ENCODE assay signal across 10 cellular contexts in genomic region chr20:37223053-37223452, GRCh38. TPM values are rescaled to one million over a fixed set of nuclear protein-coding genes. Genes with fewer than 3 reads are reported as not detected.
DNase-seq lines count a peak whose midpoint lies in the region; ATAC-seq, FAIRE-seq and TF ChIP-seq lines count a peak whose summit lies in the region.
"Had no signal": no experiment of that assay in that cellular context is flagged by ENCODE, and none has a peak within 500 bp of the region (broad histone marks: within the 10 kb centered on the region; RNA-seq: fewer than 3 reads in every experiment).

No MANE protein-coding gene starts in this region.

- H3K9me3 Mint-ChIP-seq in effector memory CD8-positive, alpha-beta T cell: no peaks in the 10 kb centered on the region

- no peak for TF ChIP-seq POLR2A in GM12891 (IDR thresholded peaks at IDR 0.05; ENCODE audit: low read depth, low read length)

- no peaks in the 10 kb centered on the region for H3K27me3 ChIP-seq in H7 (ENCODE audit: control insufficient read depth, insufficient read depth, low read length)

- no peak overlapping the region for H3K4me3 Mint-ChIP-seq in effector memory CD8-positive, alpha-beta T cell

- peak; percentile 47 for ATAC-seq in effector memory CD8-positive, alpha-beta T cell (replicated peaks)
- ATAC-seq in omental fat pad (ENCODE audit: low FRiP score) (peak; percentile 74), HG03139 (IDR thresholded peaks at IDR 0.05; ENCODE audit: unreplicated experiment) (no peak)
- ATAC-seq: HCT116 had no signal

- FAIRE-seq in GM12891 (lab: Jason Lieb, UNC): peak; percentile 47

- H3K4me1 Mint-ChIP-seq in effector memory CD8-positive, alpha-beta T cell (ENCODE audit: low read depth in 2 of 2): peaks cover 0 to 3% of the 10 kb centered on the region in 2 donors

- H3K4me3 ChIP-seq in H7 (ENCODE audit: insufficient read depth, low read depth, low read length): no peak overlapping the region

- peaks cover 83% of the 10 kb centered on the region for H3K36me3 Mint-ChIP-seq in effector memory CD8-positive, alpha-beta T cell (ENCODE audit: insufficient read depth)

- H3K27me3 Mint-ChIP-seq in effector memory CD8-positive, alpha-beta T cell: no peaks in the 10 kb centered on the region

- no peak for DNase-seq in GM12891 (ENCODE audit: insufficient read length, low spot score)
- DNase-seq in NOMO-1 treated with DMSO at 0.1 percent for 48 hours (lab: John Stamatoyannopoulos, UW; ENCODE audit: unreplicated experiment): peak; percentile 98
- no peak for DNase-seq in effector memory CD8-positive, alpha-beta T cell
- no peak for DNase-seq in omental fat pad (ENCODE audit: low spot score)
- DNase-seq in H7: no peak
- DNase-seq in LoVo (ENCODE audit: low spot score): no peak
- no peak for DNase-seq in stimulated activated CD4-positive, alpha-beta T cell treated with anti-CD3 and anti-CD28 coated beads, Interleukin-4, amount 100 ng/mL, for 24 hours

- TF ChIP-seq CTCF in omental fat pad (IDR thresholded peaks at IDR 0.05): no peak

- peaks cover 37% of the 10 kb centered on the region for H3K36me3 ChIP-seq in H7 (replicated peaks; ENCODE audit: control insufficient read depth, insufficient read depth, low read length)

- H3K27ac Mint-ChIP-seq in effector memory CD8-positive, alpha-beta T cell: peak overlapping the region in 1 of 2 donors; percentile 38

TF ChIP-seq in GM12891, 5 proteins besides CTCF, POLR2A, EP300 and RAD21:
- TF ChIP-seq SPI1 (IDR thresholded peaks at IDR 0.05; ENCODE audit: low read depth, low read length) (peak; percentile 70; the same call in 1 of the 2 replicates), POU2F2 (IDR thresholded peaks at IDR 0.05; ENCODE audit: low read depth, low read length) (no peak), PAX5 (IDR thresholded peaks at IDR 0.05; ENCODE audit: insufficient read depth, low read length, severe bottlenecking) (no peak)

RNA-seq across cellular contexts. Expression of gene GHRH, which starts 38.6 kb away (rescaled TPM):
- not detected for polyA plus RNA-seq in GM12891 (2012; ENCODE audit: low read depth, missing spikeins)
- total RNA-seq in omental fat pad: not detected
- total RNA-seq in H7 (2014; rRNA removed; shearing (Covaris generic)): not detected in 2 replicates
- total RNA-seq: subcutaneous adipose tissue had no signal

RNA-seq across cellular contexts. Expression of gene MROH8, which starts 43.7 kb away (rescaled TPM):
- 1.6 TPM for polyA plus RNA-seq in GM12891 (2012; ENCODE audit: low read depth, missing spikeins)
- total RNA-seq in omental fat pad: 1 to 10 TPM; 1.4 to 5.0 (median 3.6) TPM
- total RNA-seq in H7 (2014; rRNA removed; shearing (Covaris generic)): 1.1 and 1.3 TPM in 2 replicates

RNA-seq across cellular contexts. Expression of gene RPN2, which starts 43.9 kb away (rescaled TPM):
- 106 TPM for polyA plus RNA-seq in GM12891 (2012; ENCODE audit: low read depth, missing spikeins)
- 100 to 1,000 TPM; 105 to 168 (median 156) TPM for total RNA-seq in omental fat pad
- 321 and 352 TPM in 2 replicates for total RNA-seq in H7 (2014; rRNA removed; shearing (Covaris generic))
